Comparison of ENCODE assay signal across 31 cellular contexts in the genomic region with DNA sequence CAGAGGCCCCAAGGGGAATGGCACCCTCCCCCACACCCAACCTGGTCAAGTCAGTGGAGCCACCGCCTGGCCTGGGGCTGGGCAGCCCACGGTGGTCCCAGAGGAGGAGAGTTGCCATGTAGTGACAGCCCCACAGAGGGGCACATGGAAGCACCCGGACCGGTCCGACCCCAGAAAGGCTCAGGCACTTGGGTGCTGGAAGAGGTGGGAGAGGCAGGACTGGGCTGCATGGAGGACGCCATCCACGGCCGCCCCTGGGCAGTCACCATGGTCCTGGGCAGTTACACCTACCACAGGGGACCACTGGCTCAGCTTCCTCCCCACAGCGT. TPM values are rescaled to one million over a fixed set of nuclear protein-coding genes. Genes with fewer than 3 reads are reported as not detected.
"Had no signal": no experiment of that assay in that cellular context is flagged by ENCODE, and none has a peak within 500 bp of the region (broad histone marks: within the 10 kb centered on the region; RNA-seq: fewer than 3 reads in every experiment).

No MANE protein-coding gene starts in this region.

- H3K36me3 Mint-ChIP-seq: stimulated activated effector memory CD8-positive, alpha-beta T cell treated with anti-CD3 and anti-CD28 coated beads, Interleukin-12 subunit alpha, Interleukin-12 subunit beta, amount 100 ng/mL, for 72 hours had no signal

- H3K4me1 Mint-ChIP-seq: nephron; stimulated activated effector memory CD8-positive, alpha-beta T cell treated with anti-CD3 and anti-CD28 coated beads, Interleukin-12 subunit alpha, Interleukin-12 subunit beta, amount 100 ng/mL, for 72 hours had no signal

- H3K4me3 ChIP-seq: esophagus muscularis mucosa, heart left ventricle, lung, mucosa of descending colon, ovary, skin epidermis, thyroid gland, upper lobe of left lung had no signal

- H3K27ac Mint-ChIP-seq: nephron; progenitor cell of endocrine pancreas; stimulated activated effector memory CD8-positive, alpha-beta T cell treated with anti-CD3 and anti-CD28 coated beads, Interleukin-12 subunit alpha, Interleukin-12 subunit beta, amount 100 ng/mL, for 72 hours; stimulated activated naive CD8-positive, alpha-beta T cell treated with anti-CD3 and anti-CD28 coated beads, Interleukin-15, amount 100 ng/mL, for 72 hours had no signal

- DNase-seq: activated CD4-positive, alpha-beta T cell treated with anti-CD3 and anti-CD28 coated beads for 4 hours; activated CD4-positive, alpha-beta T cell treated with anti-CD3 and anti-CD28 coated beads, Interleukin-2, amount 50 U/mL, for 4 hours; activated effector memory CD4-positive, alpha-beta T cell treated with Interleukin-2 at 50 U/mL for 16 hours; activated naive CD4-positive, alpha-beta T cell treated with Interleukin-2 at 50 U/mL for 16 hours; activated T-cell treated with anti-CD3 and anti-CD28 coated beads for 4 hours; amniotic stem cell; brain microvascular endothelial cell; cortex of kidney; foreskin keratinocyte; heart left ventricle; hypothalamus; kidney glomerular epithelial cell; mucosa of descending colon; ovary; retina; stimulated activated CD4-positive, alpha-beta T cell treated with anti-CD3 and anti-CD28 coated beads, Interleukin-4, amount 100 ng/mL, for 24 hours; stimulated activated naive CD8-positive, alpha-beta T cell treated with anti-CD3 and anti-CD28 coated beads, Interleukin-15, amount 100 ng/mL, for 72 hours; substantia nigra; thyroid gland; upper lobe of left lung had no signal

- H3K36me3 ChIP-seq: brain microvascular endothelial cell, esophagus muscularis mucosa, heart left ventricle, neutrophil, ovary, thyroid gland, upper lobe of left lung had no signal

- H3K9me3 Mint-ChIP-seq: stimulated activated effector memory CD8-positive, alpha-beta T cell treated with anti-CD3 and anti-CD28 coated beads, Interleukin-12 subunit alpha, Interleukin-12 subunit beta, amount 100 ng/mL, for 72 hours had no signal

- H3K9me3 ChIP-seq: mucosa of descending colon, neutrophil, ovary, thyroid gland had no signal

- H3K4me3 Mint-ChIP-seq: nephron; stimulated activated effector memory CD8-positive, alpha-beta T cell treated with anti-CD3 and anti-CD28 coated beads, Interleukin-12 subunit alpha, Interleukin-12 subunit beta, amount 100 ng/mL, for 72 hours; stimulated activated naive CD8-positive, alpha-beta T cell treated with anti-CD3 and anti-CD28 coated beads, Interleukin-15, amount 100 ng/mL, for 72 hours had no signal

- H3K27ac ChIP-seq: brain microvascular endothelial cell, esophagus muscularis mucosa, foreskin keratinocyte, heart left ventricle, neutrophil, ovary, skin epidermis, thyroid gland, upper lobe of left lung, VCaP had no signal

- H3K27me3 ChIP-seq: brain microvascular endothelial cell, ovary, thyroid gland had no signal

- H3K4me1 ChIP-seq: foreskin keratinocyte, thyroid gland had no signal

- ATAC-seq: foreskin keratinocyte; left lobe of liver; mucosa of descending colon; stimulated activated effector memory CD8-positive, alpha-beta T cell treated with anti-CD3 and anti-CD28 coated beads, Interleukin-12 subunit alpha, Interleukin-12 subunit beta, amount 100 ng/mL, for 72 hours had no signal

RNA-seq across cellular contexts. Expression of a gene that starts 37.9 kb away (rescaled TPM):
- total RNA-seq: foreskin keratinocyte, mesenteric fat pad, myocyte, upper lobe of left lung had no signal
- polyA plus RNA-seq: foreskin keratinocyte had no signal
